10 cellular contexts compared by ENCODE assay signal in the genomic region with DNA sequence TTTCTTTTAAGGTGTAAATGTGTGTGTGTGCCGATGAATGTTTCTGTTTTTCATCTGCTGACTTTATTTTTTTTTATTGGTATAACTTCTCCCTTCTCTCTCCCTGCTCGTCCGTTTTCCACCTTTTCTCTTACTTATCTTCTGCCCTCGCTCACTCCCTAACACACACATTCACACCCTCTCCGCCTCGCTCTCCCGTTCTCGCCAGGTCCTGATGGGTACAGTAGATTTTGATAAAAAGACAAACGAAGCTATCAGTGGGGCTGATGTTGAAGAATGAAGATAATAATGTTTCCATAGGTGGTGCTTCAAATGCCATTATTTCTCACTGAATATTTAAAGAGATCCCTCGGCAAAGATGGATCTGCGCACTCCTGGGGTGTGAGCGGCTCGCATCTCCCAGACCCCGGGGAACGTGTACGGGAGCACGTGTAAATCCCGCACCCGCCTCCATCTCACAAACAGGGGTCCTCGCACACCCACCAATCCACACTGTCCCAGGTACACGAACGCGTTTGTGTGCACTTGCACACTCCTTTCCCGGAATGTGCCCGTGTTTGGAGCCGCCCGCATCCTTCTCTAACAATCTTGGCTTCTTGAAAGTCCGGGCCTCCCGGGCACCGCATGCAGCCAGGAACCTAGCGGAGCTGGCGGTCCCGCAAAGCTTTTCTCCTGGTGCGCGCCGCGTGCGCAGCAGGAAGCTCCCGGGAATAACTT. TPM values are rescaled to one million over a fixed set of nuclear protein-coding genes. Genes with fewer than 3 reads are reported as not detected.
DNase-seq lines count a peak whose midpoint lies in the region; ATAC-seq and TF ChIP-seq lines count a peak whose summit lies in the region.
"Had no signal": no experiment of that assay in that cellular context is flagged by ENCODE, and none has a peak within 500 bp of the region (broad histone marks: within the 10 kb centered on the region; RNA-seq: fewer than 3 reads in every experiment).

No MANE protein-coding gene starts in this region.

- intact Hi-C loops in CD4-positive, alpha-beta memory T cell (cut with micrococcal nuclease) = no loop called here
- intact Hi-C loops in mucosa of descending colon (cut with DNase I, micrococcal nuclease) = no loop called here

- H3K4me1 Mint-ChIP-seq in nephron = peaks cover 39% of the 10 kb centered on the region
- peaks cover 0 to 9% (median 5%) of the 10 kb centered on the region in 4 donors for H3K4me1 Mint-ChIP-seq in CD4-positive, alpha-beta memory T cell

- peaks cover 89% of the 10 kb centered on the region for H3K27me3 Mint-ChIP-seq in nephron (ENCODE audit: low read depth)
- peaks cover 39 to 50% of the 10 kb centered on the region in 2 donors for H3K27me3 Mint-ChIP-seq in CD4-positive, alpha-beta memory T cell

- peak overlapping the region; percentile 97 for H3K9ac ChIP-seq in HUES6 (ENCODE audit: low read length)

- H3K36me3 Mint-ChIP-seq in nephron (ENCODE audit: low read depth) = no peaks in the 10 kb centered on the region
- H3K36me3 Mint-ChIP-seq in CD4-positive, alpha-beta memory T cell = peaks cover 3 to 5% of the 10 kb centered on the region in 2 donors

- H3K4me1 ChIP-seq in HUES6 (ENCODE audit: control insufficient read depth, insufficient read depth, low read length) (peaks cover 32% of the 10 kb centered on the region), mucosa of descending colon (ENCODE audit: low read depth) (no peaks in the 10 kb centered on the region)
- no peaks in the 10 kb centered on the region for H3K4me1 ChIP-seq in CD4-positive, alpha-beta memory T cell (ENCODE audit: insufficient read depth, low read length)

- DNase-seq in AG09309 (ENCODE audit: low read depth) = no peak
- DNase-seq in epithelial cell of proximal tubule (ENCODE audit: low read depth) = no peak
- no peak for DNase-seq in CD4-positive, alpha-beta memory T cell
- no peak for DNase-seq in NCI-H1930 (lab: John Stamatoyannopoulos, UW)
- DNase-seq in mucosa of descending colon = no peak
- DNase-seq: activated naive CD4-positive, alpha-beta T cell had no signal

- H3K36me3 ChIP-seq in HUES6 (ENCODE audit: control insufficient read depth, insufficient read depth, low read length) (peaks cover 6% of the 10 kb centered on the region; the same call in 1 of the 2 replicates), mucosa of descending colon (ENCODE audit: low read depth) (no peaks in the 10 kb centered on the region)
- H3K36me3 ChIP-seq in CD4-positive, alpha-beta memory T cell (ENCODE audit: insufficient read depth, low read length) = no peaks in the 10 kb centered on the region

- H3K27ac ChIP-seq in HUES6 (ENCODE audit: low read depth, low read length) = peak overlapping the region; percentile 87; the same call in 1 of the 2 replicates
- H3K27ac ChIP-seq in CD4-positive, alpha-beta memory T cell (ENCODE audit: low read depth, low read length) = no peak overlapping the region
- H3K27ac ChIP-seq: SK-N-MC had no signal

- CTCF ChIA-PET in CD4-positive, alpha-beta memory T cell (lab: Charles Lee; ENCODE audit: partially characterized antibody) = interaction anchor here (0.6 kb wide), 1 partner anchor 1961 kb away, joined by 3 read pairs; no protein-coding TSS in a partner anchor

- H3K9me3 ChIP-seq in HUES6 (ENCODE audit: control insufficient read depth, insufficient read depth, low read depth, low read length) (no peaks in the 10 kb centered on the region), mucosa of descending colon (no peaks in the 10 kb centered on the region)
- H3K9me3 ChIP-seq in CD4-positive, alpha-beta memory T cell (ENCODE audit: control insufficient read depth in 1 of 2, low read length in 2 of 2) = no peaks in the 10 kb centered on the region

- H3K4me3 ChIP-seq in AG09309 (ENCODE audit: control insufficient read depth, low read depth, low read length) (peak overlapping the region; percentile 92), HUES6 (ENCODE audit: low read depth, low read length) (peak overlapping the region; percentile 97), epithelial cell of proximal tubule (ENCODE audit: low read depth, low read length) (peak overlapping the region; percentile 94), mucosa of descending colon (no peak overlapping the region)
- H3K4me3 ChIP-seq in CD4-positive, alpha-beta memory T cell (ENCODE audit: low read length in 2 of 2) = no peak overlapping the region

- TF ChIP-seq CTCF in AG09309 (IDR thresholded peaks at IDR 0.05; ENCODE audit: control insufficient read depth, insufficient read depth, low read depth, low read length, missing control alignments) (no peak), epithelial cell of proximal tubule (conservative IDR thresholded peaks at IDR 0.05; ENCODE audit: low read depth, low read length) (no peak), nephron (IDR thresholded peaks at IDR 0.05; ENCODE audit: unreplicated experiment in 3 of 3) (no peak), mucosa of descending colon (IDR thresholded peaks at IDR 0.05) (no peak)

- POLR2A ChIA-PET in CD4-positive, alpha-beta memory T cell (lab: Charles Lee; ENCODE audit: partially characterized antibody) = no interaction called here

- peaks cover 60% of the 10 kb centered on the region for H3K27me3 ChIP-seq in HUES6 (ENCODE audit: control insufficient read depth, insufficient read depth, low read length)
- H3K27me3 ChIP-seq in CD4-positive, alpha-beta memory T cell (ENCODE audit: insufficient read depth, low read length) = peaks cover 13% of the 10 kb centered on the region

- H3K9me3 Mint-ChIP-seq in nephron = no peaks in the 10 kb centered on the region
- H3K9me3 Mint-ChIP-seq in CD4-positive, alpha-beta memory T cell = peaks cover 0 to 20% (median 6%) of the 10 kb centered on the region in 8 donors

- peak overlapping the region; percentile 48 to 85 (median 69) for H3K27ac Mint-ChIP-seq in nephron
- H3K27ac Mint-ChIP-seq in CD4-positive, alpha-beta memory T cell = no peak overlapping the region

- peak overlapping the region; percentile 85 to 88 (median 87) for H3K4me3 Mint-ChIP-seq in nephron
- H3K4me3 Mint-ChIP-seq in CD4-positive, alpha-beta memory T cell = peak overlapping the region in 4 of 8 donors; percentile 16 to 62 (median 36)

- ATAC-seq in HG03354 (IDR thresholded peaks at IDR 0.05; ENCODE audit: poor library complexity, severe bottlenecking, unreplicated experiment) = no peak
- ATAC-seq in mucosa of descending colon = no peak

RNA-seq across cellular contexts. Expression of gene SALL1, which starts 2.4 kb away (rescaled TPM):
- total RNA-seq in epithelial cell of proximal tubule (17.4 and 20.0 TPM in 2 replicates), mucosa of descending colon (1 to 10 TPM; 1.5 to 2.6 (median 1.7) TPM)
- not detected for total RNA-seq in CD4-positive, alpha-beta memory T cell
- not detected for polyA plus RNA-seq in CD4-positive, alpha-beta memory T cell

Comparison
In these comparisons a context has a peak if more than half of its experiments do, and no peak if none do; other contexts are left out.
1. H3K4me3 ChIP-seq: peak in AG09309 (single experiment), HUES6 (single experiment) and epithelial cell of proximal tubule (single experiment); none in CD4-positive, alpha-beta memory T cell (0 of 2) and mucosa of descending colon (single experiment).
2. H3K27ac Mint-ChIP-seq: peak in nephron (3 of 3); none in CD4-positive, alpha-beta memory T cell (0 of 7).